ENCODE assay signal across 24 cellular contexts in the genomic region with DNA sequence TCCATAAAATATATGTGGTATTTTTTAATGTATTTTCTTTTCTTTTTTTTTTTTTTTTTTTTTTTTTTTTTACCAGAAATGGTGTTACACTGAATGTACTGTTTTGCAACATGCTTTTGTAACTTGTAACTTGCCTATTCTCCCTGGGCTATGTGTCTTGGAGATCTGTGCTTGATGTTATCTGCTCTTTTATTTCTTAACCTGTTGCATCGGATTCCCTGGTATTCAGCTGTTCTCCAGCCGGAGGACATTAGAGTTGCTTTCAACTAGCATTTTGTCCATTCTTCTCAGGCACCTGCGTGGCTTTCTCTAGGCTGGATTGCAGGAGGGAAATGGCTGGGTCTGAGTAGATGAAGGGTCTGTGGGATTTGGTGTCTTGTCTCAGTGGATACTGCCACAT. TPM values are rescaled to one million over a fixed set of nuclear protein-coding genes. Genes with fewer than 3 reads are reported as not detected.
DNase-seq lines count a peak whose midpoint lies in the region; ATAC-seq, FAIRE-seq and TF ChIP-seq lines count a peak whose summit lies in the region.
"Had no signal": no experiment of that assay in that cellular context is flagged by ENCODE, and none has a peak within 500 bp of the region (broad histone marks: within the 10 kb centered on the region; RNA-seq: fewer than 3 reads in every experiment).

No MANE protein-coding gene starts in this region.

- no peak overlapping the region for H2BK120ac ChIP-seq in trophoblast cell (ENCODE audit: insufficient read depth, low read length, poor library complexity)

- no peak overlapping the region for H3K14ac ChIP-seq in trophoblast cell (ENCODE audit: low read length)

- TF ChIP-seq POLR2A in GM12891 (IDR thresholded peaks at IDR 0.05; ENCODE audit: low read depth, low read length), result no peak

- H3K4me3 ChIP-seq in trophoblast cell (ENCODE audit: low read depth, low read length), result no peak overlapping the region
- H3K4me3 ChIP-seq: BLaER1, GM12878 had no signal

- no peak overlapping the region for H3K23ac ChIP-seq in trophoblast cell (ENCODE audit: low read length)

- no peak overlapping the region for H2BK12ac ChIP-seq in trophoblast cell (ENCODE audit: low read length)

- H3K4ac ChIP-seq in trophoblast cell (ENCODE audit: low read depth, low read length), result no peak overlapping the region

- FAIRE-seq in GM12891 (lab: Jason Lieb, UNC) (peak; percentile 28), D721Med (lab: Jason Lieb, UNC) (no peak)
- FAIRE-seq: A204.1, GM12878, GM18507 had no signal

- H2AK5ac ChIP-seq in trophoblast cell (ENCODE audit: low read length), result no peak overlapping the region

- H3K27me3 ChIP-seq in trophoblast cell (ENCODE audit: insufficient read depth, low read length), result no peaks in the 10 kb centered on the region
- H3K27me3 ChIP-seq: BLaER1 had no signal

- H3K4me2 ChIP-seq in trophoblast cell (ENCODE audit: low read length), result no peak overlapping the region
- H3K4me2 ChIP-seq: BLaER1 had no signal

- no peak overlapping the region for H2AFZ ChIP-seq in trophoblast cell (ENCODE audit: insufficient read depth, low read length, poor library complexity)

- no peaks in the 10 kb centered on the region for H3K9me3 ChIP-seq in trophoblast cell (ENCODE audit: insufficient read depth, low read depth, low read length)
- H3K9me3 ChIP-seq: BLaER1, Caco-2 had no signal

- H3K79me1 ChIP-seq in trophoblast cell (ENCODE audit: low read length), result no peaks in the 10 kb centered on the region

- no peak overlapping the region for H3K18ac ChIP-seq in trophoblast cell (ENCODE audit: low read length)

- no peak overlapping the region for H3K9ac ChIP-seq in trophoblast cell (ENCODE audit: low read length)
- H3K9ac ChIP-seq: BLaER1 had no signal

- DNase-seq in GM12891 (ENCODE audit: insufficient read length, low spot score) (no peak), amniotic epithelial cell (ENCODE audit: low read depth) (peak; percentile 71), trophoblast cell (peak; percentile 81 to 95), iPS-NIHi11 (ENCODE audit: low spot score) (no peak), D721Med (ENCODE audit: insufficient read length, low spot score) (no peak)
- no peak for DNase-seq in activated T-cell treated with anti-CD3 and anti-CD28 coated beads, Interleukin-2, amount 50 U/mL, for 1 hour
- DNase-seq: Caco-2; CD4-positive, CD25-positive, alpha-beta regulatory T cell; CD8-positive, alpha-beta T cell; DMS 273 treated with DMSO at 0.1 percent for 48 hours; DMS79; EL; GDM1; GOT3; H7; HCEC 1CT; HFFc6 had no signal

- no peak overlapping the region for H4K12ac ChIP-seq in trophoblast cell (ENCODE audit: low read depth, low read length)

- no CpG with 5 or more reads among the region's 3 CpGs for WGBS in trophoblast cell (ENCODE audit: extremely low coverage, insufficient coverage, insufficient read length)

- no peak for ATAC-seq in GM21723 (IDR thresholded peaks at IDR 0.05; ENCODE audit: unreplicated experiment)
- ATAC-seq: CD8-positive, alpha-beta T cell; GM12878 had no signal

- H3K27ac ChIP-seq in 22Rv1 (0 out of 2 replicates have a peak overlapping the region, but pooled peaks have one; percentile 10), trophoblast cell (ENCODE audit: low read depth, low read length) (no peak overlapping the region)
- H3K27ac ChIP-seq: BLaER1, C4-2B had no signal

- H4K91ac ChIP-seq in trophoblast cell (ENCODE audit: low read depth, low read length), result no peak overlapping the region

- H4K8ac ChIP-seq in trophoblast cell (ENCODE audit: low read depth, low read length), result no peak overlapping the region

- peaks cover 0 to 4% of the 10 kb centered on the region in 2 experiments for H3K4me1 ChIP-seq in trophoblast cell (ENCODE audit: control insufficient read depth in 1 of 2, insufficient read depth in 2 of 2, low read length in 2 of 2)
- H3K4me1 ChIP-seq: BLaER1, Caco-2 had no signal

- no peaks in the 10 kb centered on the region for H3K79me2 ChIP-seq in trophoblast cell (ENCODE audit: control insufficient read depth, insufficient read depth, low read length, poor library complexity)

- no peaks in the 10 kb centered on the region for H3K36me3 ChIP-seq in trophoblast cell (ENCODE audit: control insufficient read depth in 1 of 2, insufficient read depth in 2 of 2, low read length in 2 of 2)
- H3K36me3 ChIP-seq: BLaER1 had no signal

- H2BK5ac ChIP-seq in trophoblast cell (ENCODE audit: low read depth, low read length, poor library complexity), result no peak overlapping the region

- TF ChIP-seq CTCF in 22Rv1 (IDR thresholded peaks at IDR 0.05) (no peak), D721Med (IDR thresholded peaks at IDR 0.05; ENCODE audit: insufficient read depth, missing control alignments) (no peak)

TF ChIP-seq in GM12891, 5 proteins besides CTCF, POLR2A, EP300 and RAD21:
- TF ChIP-seq SPI1 (IDR thresholded peaks at IDR 0.05; ENCODE audit: low read depth, low read length) (no peak), POLR2AphosphoS5 (IDR thresholded peaks at IDR 0.05; ENCODE audit: low read depth, low read length) (no peak), POU2F2 (IDR thresholded peaks at IDR 0.05; ENCODE audit: low read depth, low read length) (no peak)

RNA-seq across cellular contexts. Expression of gene KATNIP, which starts 47.4 kb away (rescaled TPM):
- 5.7 TPM for polyA plus RNA-seq in GM12891 (2012; ENCODE audit: low read depth, missing spikeins)
- polyA plus RNA-seq in trophoblast cell (2013), result 9.2 and 10.2 TPM in 2 replicates

RNA-seq across cellular contexts. Expression of gene GTF3C1, which starts 47.6 kb away (rescaled TPM):
- polyA plus RNA-seq in GM12891 (2012; ENCODE audit: low read depth, missing spikeins), result 33.1 TPM
- 39.8 and 43.4 TPM in 2 replicates for polyA plus RNA-seq in trophoblast cell (2013)

Comparison
In these comparisons a context has a peak if more than half of its experiments do, and no peak if none do; other contexts are left out.
1. DNase-seq: peak in amniotic epithelial cell (single experiment) and trophoblast cell (2 of 2); none in GM12891 (single experiment), iPS-NIHi11 (single experiment), D721Med (single experiment) and activated T-cell treated with anti-CD3 and anti-CD28 coated beads, Interleukin-2, amount 50 U/mL, for 1 hour (single experiment).